ENCODE assay signal across 17 cellular contexts in genomic region chr3:69462022-69462825, GRCh38.
"Had no signal": no experiment of that assay in that cellular context is flagged by ENCODE, and none has a peak within 500 bp of the region (broad histone marks: within the 10 kb centered on the region; RNA-seq: fewer than 3 reads in every experiment).

No MANE protein-coding gene starts in this region.

- H3K4me3 ChIP-seq: cardiac muscle cell, coronary artery, mucosa of descending colon, psoas muscle, thoracic aorta had no signal

- H3K4me1 ChIP-seq: psoas muscle had no signal

- H3K27ac ChIP-seq: cardiac muscle cell, coronary artery, psoas muscle, thoracic aorta had no signal

- H3K36me3 ChIP-seq: cardiac muscle cell, thoracic aorta had no signal

- H3K9me3 ChIP-seq: mucosa of descending colon, psoas muscle, thoracic aorta had no signal

- DNase-seq: activated CD4-positive, alpha-beta memory T cell treated with anti-CD3 and anti-CD28 coated beads, Interleukin-2, amount 10 ng/mL, durations not matched to agents 7 days and 5 days; activated CD4-positive, alpha-beta T cell treated with anti-CD3 and anti-CD28 coated beads for 1 hour; activated gamma-delta T cell treated with Interleukin-2 at 50 U/mL for 16 hours; activated naive CD8-positive, alpha-beta T cell treated with anti-CD3 and anti-CD28 coated beads, Interleukin-2, amount 10 ng/mL, durations not matched to agents 7 days and 5 days; activated T-cell treated with anti-CD3 and anti-CD28 coated beads, Interleukin-2, amount 50 U/mL, for 48 hours; aorta; effector memory CD4-positive, alpha-beta T cell; erythroblast; immature natural killer cell; mucosa of descending colon; naive thymus-derived CD8-positive, alpha-beta T cell; psoas muscle; SW 1271 had no signal

- ATAC-seq: mucosa of descending colon; naive thymus-derived CD8-positive, alpha-beta T cell; psoas muscle; sciatic nerve had no signal

- H3K27me3 ChIP-seq: cardiac muscle cell had no signal
